ENCODE assay signal across 3 cellular contexts in genomic region chr20:17142666-17143065, GRCh38.
A peak's percentile ranks its signal among the peaks of the same experiment; 100 is the strongest.
TF ChIP-seq lines count a peak whose summit lies in the region.

No MANE protein-coding gene starts in this region.

TF ChIP-seq in GM23338, 12 proteins besides CTCF, POLR2A, EP300 and RAD21:
- no peak for TF ChIP-seq EZH2phosphoT487 (IDR thresholded peaks at IDR 0.05; ENCODE audit: unreplicated experiment)

TF ChIP-seq in H1, 55 proteins besides CTCF, POLR2A, EP300 and RAD21 (continued from another document):
- TF ChIP-seq RXRA (IDR thresholded peaks at IDR 0.05; ENCODE audit: insufficient read depth, low read depth, low read length) (no peak), EZH2 (IDR thresholded peaks at IDR 0.05; ENCODE audit: low read depth, low read length, severe bottlenecking) (no peak), ATF3 (IDR thresholded peaks at IDR 0.05; ENCODE audit: insufficient read depth, low read depth, low read length) (no peak), TAF1 (IDR thresholded peaks at IDR 0.05; ENCODE audit: low read depth, low read length) (no peak), CHD1 (IDR thresholded peaks at IDR 0.05; ENCODE audit: low read depth, low read length) (no peak), PHF8 (conservative IDR thresholded peaks at IDR 0.05; ENCODE audit: low read depth, low read length) (no peak)

TF ChIP-seq in liver, 16 proteins besides CTCF, POLR2A, EP300 and RAD21:
- TF ChIP-seq RXRA (IDR thresholded peaks at IDR 0.05), result peak in 1 of 2 donors; percentile 15
- TF ChIP-seq EGR1 (IDR thresholded peaks at IDR 0.05; ENCODE audit: low read depth in 2 of 2), result no peak
- peak; percentile 78 to 82 for TF ChIP-seq HNF4A (conservative IDR thresholded peaks at IDR 0.05)
- TF ChIP-seq SP1 (IDR thresholded peaks at IDR 0.05), result peak; percentile 30
- TF ChIP-seq HNF4G (IDR thresholded peaks at IDR 0.05), result peak; percentile 42
- TF ChIP-seq GABPA (IDR thresholded peaks at IDR 0.05 in 1 of 2, conservative IDR thresholded peaks at IDR 0.05 in 1 of 2), result no peak
- TF ChIP-seq FOXA1 (IDR thresholded peaks at IDR 0.05), result no peak
- TF ChIP-seq JUND (IDR thresholded peaks at IDR 0.05), result no peak
- no peak for TF ChIP-seq NR2F2 (IDR thresholded peaks at IDR 0.05)
- no peak for TF ChIP-seq MAX (IDR thresholded peaks at IDR 0.05)
- no peak for TF ChIP-seq FOXA2 (IDR thresholded peaks at IDR 0.05)
